In genomic region chr1:2787163-2787911, GRCh38 we compare ENCODE assay signal across 14 cellular contexts. TPM values are rescaled to one million over a fixed set of nuclear protein-coding genes. Genes with fewer than 3 reads are reported as not detected.
A peak's percentile ranks its signal among the peaks of the same experiment; 100 is the strongest.
DNase-seq lines count a peak whose midpoint lies in the region; ATAC-seq, FAIRE-seq and TF ChIP-seq lines count a peak whose summit lies in the region.
"Had no signal": no experiment of that assay in that cellular context is flagged by ENCODE, and none has a peak within 500 bp of the region (broad histone marks: within the 10 kb centered on the region; RNA-seq: fewer than 3 reads in every experiment).

No MANE protein-coding gene starts in this region.

- H2AFZ ChIP-seq in neuronal stem cell (ENCODE audit: low read length) = no peak overlapping the region

- H2BK12ac ChIP-seq in neuronal stem cell (ENCODE audit: low read length) = peak overlapping the region; percentile 88

- H4K91ac ChIP-seq in neuronal stem cell (ENCODE audit: low read depth, low read length, poor library complexity) = no peak overlapping the region

- no peak for TF ChIP-seq RAD21 in A549 (conservative IDR thresholded peaks at IDR 0.05 in 1 of 2, IDR thresholded peaks at IDR 0.05 in 1 of 2)

- 38% methylated on average over 11 of the region's 26 CpGs for WGBS in A549 (ENCODE audit: missing lambda C conversion rate)
- WGBS in neuronal stem cell (ENCODE audit: extremely low coverage in 2 of 2, insufficient read length in 2 of 2, insufficient replicate concordance in 1 of 2), 2 donors = no CpG with 5 or more reads among the region's 26 CpGs

- no peak overlapping the region for H3K18ac ChIP-seq in neuronal stem cell (ENCODE audit: low read length)

- peak overlapping the region; percentile 44 for H2AK5ac ChIP-seq in neuronal stem cell (ENCODE audit: low read depth, low read length)

- H3K4me2 ChIP-seq in A549 (no peak overlapping the region), neuronal stem cell (ENCODE audit: insufficient read depth, low read length, poor library complexity, severe bottlenecking) (no peak overlapping the region)

- TF ChIP-seq CTCF in A549 (IDR thresholded peaks at IDR 0.05) (no peak), WERI-Rb-1 (IDR thresholded peaks at IDR 0.05; ENCODE audit: low read depth, low read length) (peak; percentile 55)

- peak; percentile 33 to 82; a peak in 3 of 6 replicates for ATAC-seq in A549
- ATAC-seq in HG03196 (IDR thresholded peaks at IDR 0.05; ENCODE audit: unreplicated experiment) = no peak
- no peak for ATAC-seq in GM18502 (IDR thresholded peaks at IDR 0.05; ENCODE audit: poor library complexity, unreplicated experiment)

- no peak overlapping the region for H2BK15ac ChIP-seq in neuronal stem cell (ENCODE audit: low read length)

- H3K4ac ChIP-seq in neuronal stem cell (ENCODE audit: low read length) = no peak overlapping the region

- no peak for TF ChIP-seq POLR2A in A549 (IDR thresholded peaks at IDR 0.05; ENCODE audit: low read length)

- no peaks in the 10 kb centered on the region for H3K4me1 ChIP-seq in A549
- H3K4me1 ChIP-seq in neuronal stem cell (ENCODE audit: control insufficient read depth in 2 of 2, insufficient read depth in 1 of 2, low read depth in 1 of 2, low read length in 2 of 2) = no peaks in the 10 kb centered on the region
- H3K4me1 ChIP-seq: pancreas had no signal

- H2BK120ac ChIP-seq in neuronal stem cell (ENCODE audit: low read depth, low read length) = no peak overlapping the region

- CTCF ChIA-PET in A549 (lab: Yijun Ruan, JAX) = interaction anchor here (0.6 to 1.0 kb wide), 4 partner anchors 8 to 371 kb away, joined by 3 to 4 read pairs (median 4); no protein-coding TSS in a partner anchor

- H3K9me3 ChIP-seq in A549 (peaks cover under 1% of the 10 kb centered on the region; the same call in 2 of the 3 replicates), WERI-Rb-1 (ENCODE audit: severe bottlenecking) (peaks cover 10% of the 10 kb centered on the region), neuronal stem cell (replicated peaks in 1 of 2; ENCODE audit: control insufficient read depth in 2 of 2, insufficient read depth in 1 of 2, low read depth in 1 of 2, low read length in 2 of 2) (peaks cover 0 to 14% of the 10 kb centered on the region in 2 donors)
- H3K9me3 ChIP-seq: pancreas had no signal

- TF ChIP-seq EP300 in A549 (IDR thresholded peaks at IDR 0.05) = no peak

- H4K8ac ChIP-seq in neuronal stem cell (ENCODE audit: low read depth, low read length) = no peak overlapping the region

- H3K27me3 ChIP-seq in WERI-Rb-1 (ENCODE audit: insufficient read depth, low read depth, severe bottlenecking) (peaks cover 87% of the 10 kb centered on the region), neuronal stem cell (ENCODE audit: control insufficient read depth in 3 of 3, insufficient read depth in 3 of 3, low read depth in 1 of 3, low read length in 3 of 3) (peaks cover 0 to 9% (median 0%) of the 10 kb centered on the region in 3 experiments)

- H3K4me3 ChIP-seq in A549 (no peak overlapping the region), WERI-Rb-1 (ENCODE audit: low read depth, low read length) (no peak overlapping the region), neuronal stem cell (ENCODE audit: low read length in 2 of 2) (no peak overlapping the region)
- H3K4me3 ChIP-seq: dorsolateral prefrontal cortex, gastroesophageal sphincter, pancreas, skin epidermis had no signal

- FAIRE-seq in A549 (lab: Jason Lieb, UNC) = no peak
- FAIRE-seq: pancreas had no signal

- no peak overlapping the region for H3K27ac ChIP-seq in A549
- no peak overlapping the region for H3K27ac ChIP-seq in WERI-Rb-1
- H3K27ac ChIP-seq in neuronal stem cell (replicated peaks; ENCODE audit: low read length) = no peak overlapping the region
- H3K27ac ChIP-seq: dorsolateral prefrontal cortex, gastroesophageal sphincter, pancreas, skin epidermis had no signal

- H2BK5ac ChIP-seq in neuronal stem cell (ENCODE audit: low read length) = no peak overlapping the region

- DNase-seq in NCI-H82 (lab: John Stamatoyannopoulos, UW) = peak; percentile 11
- DNase-seq in NCI-H82 treated with DMSO at 0.1 percent for 48 hours (lab: John Stamatoyannopoulos, UW; ENCODE audit: unreplicated experiment) = no peak
- no peak for DNase-seq in A549 (ENCODE audit: low read depth in 1 of 2, low spot score in 1 of 2)
- peak; percentile 13 for DNase-seq in WERI-Rb-1
- no peak for DNase-seq in neuronal stem cell (ENCODE audit: low spot score)
- no peak for DNase-seq in NCI-H748 (lab: John Stamatoyannopoulos, UW; ENCODE audit: unreplicated experiment)
- DNase-seq: 8988T, NCI-H526 treated with DMSO at 0.1 percent for 48 hours had no signal

- no peak overlapping the region for H3K9ac ChIP-seq in neuronal stem cell (ENCODE audit: low read depth, low read length, poor library complexity)

- no peak overlapping the region for H3K14ac ChIP-seq in neuronal stem cell (ENCODE audit: low read length)

- no peak overlapping the region for H3K23ac ChIP-seq in neuronal stem cell (ENCODE audit: low read depth, low read length, poor library complexity)

- H3K36me3 ChIP-seq in WERI-Rb-1 (no peaks in the 10 kb centered on the region), neuronal stem cell (replicated peaks in 1 of 2; ENCODE audit: control insufficient read depth in 2 of 2, insufficient read depth in 2 of 2, low read length in 2 of 2) (no peaks in the 10 kb centered on the region)
- H3K36me3 ChIP-seq: gastroesophageal sphincter, pancreas had no signal

- H3K79me1 ChIP-seq in neuronal stem cell (ENCODE audit: low read depth, low read length) = peaks cover 3% of the 10 kb centered on the region

- POLR2A ChIA-PET in A549 (lab: Yijun Ruan, JAX) = no interaction called here

TF ChIP-seq in A549, 52 proteins besides CTCF, POLR2A, EP300 and RAD21:
- TF ChIP-seq SMC3 (IDR thresholded peaks at IDR 0.05) (no peak), CHD4 (IDR thresholded peaks at IDR 0.05; ENCODE audit: borderline replicate concordance) (no peak), JUNB (IDR thresholded peaks at IDR 0.05) (no peak), MAZ (IDR thresholded peaks at IDR 0.05; ENCODE audit: borderline replicate concordance, low read depth, low read length) (no peak), HDAC2 (IDR thresholded peaks at IDR 0.05) (no peak), RFX5 (IDR thresholded peaks at IDR 0.05) (no peak), ZSCAN20 (CRISPR knock-in tag; IDR thresholded peaks at IDR 0.05) (no peak), HOXA7 (CRISPR knock-in tag; IDR thresholded peaks at IDR 0.05) (no peak), ZC3H11A (IDR thresholded peaks at IDR 0.05) (no peak), BHLHE40 (IDR thresholded peaks at IDR 0.05; ENCODE audit: low read depth, low read length) (no peak), ZNF302 (CRISPR knock-in tag; IDR thresholded peaks at IDR 0.05) (no peak), NR3C1 (IDR thresholded peaks at IDR 0.05) (no peak), EHMT2 (IDR thresholded peaks at IDR 0.05; ENCODE audit: low read depth) (no peak), RCOR1 (IDR thresholded peaks at IDR 0.05; ENCODE audit: low read depth, low read length) (no peak)

RNA-seq across cellular contexts. Expression of gene TTC34, which starts 14.2 kb away (rescaled TPM):
- polyA plus RNA-seq in A549 (2011; rRNA removed) = 0.05 and 0.07 TPM in 2 replicates
- polyA plus RNA-seq in A549 (2012; cell fraction: cytosol; rRNA removed) = 0.03 TPM in 2 replicates
- 0.18 and 0.20 TPM in 2 replicates for polyA plus RNA-seq in A549 (2012; cell fraction: nucleus; rRNA removed)
- polyA plus RNA-seq in A549 (2017; fragmentation: RNase III; extraction: RNeasy Plus Mini Kit Qiagen cat#74134 plus additional on column Dnase treatment) = 0.04 to 0.08 TPM (median 0.04 TPM) in 3 replicates
- polyA minus RNA-seq in A549 (2011; rRNA and poly(A)+ RNA removed) = 0.39 and 0.54 TPM in 2 replicates
- 0.39 TPM for polyA plus RNA-seq in neuronal stem cell (2013, experiment 1 of 2)
- 0.35 TPM for polyA plus RNA-seq in neuronal stem cell (2013, experiment 2 of 2)

Comparison
In these comparisons a context has a peak if more than half of its experiments do, and no peak if none do; other contexts are left out.
1. DNase-seq: peak in NCI-H82 (single experiment) and WERI-Rb-1 (single experiment); none in NCI-H82 treated with DMSO at 0.1 percent for 48 hours (single experiment), A549 (0 of 2), neuronal stem cell (single experiment) and NCI-H748 (single experiment).
2. ATAC-seq: peak in A549 (2 of 2); none in HG03196 (single experiment) and GM18502 (single experiment).